ENCODE assay signal across 1 cellular context in the genomic region with DNA sequence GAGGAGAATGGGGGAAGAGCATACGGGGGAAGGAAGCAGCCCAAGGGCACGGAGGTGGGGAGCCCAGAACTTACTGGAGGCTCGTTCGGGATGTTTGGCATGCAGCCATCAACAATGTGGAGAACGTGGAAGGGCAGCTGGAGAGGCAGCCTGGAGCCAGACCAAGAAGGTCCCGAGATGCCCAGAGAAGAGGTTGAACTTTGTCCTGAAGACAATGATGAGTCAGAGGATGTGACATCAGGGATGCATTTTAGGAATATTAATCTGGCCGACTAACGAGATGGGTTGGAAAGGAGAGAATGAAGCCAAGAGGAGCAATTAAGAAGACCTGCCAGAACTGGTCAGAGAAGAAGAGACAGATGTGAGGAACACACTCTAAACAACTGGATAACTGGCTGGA.
TF ChIP-seq lines count a peak whose summit lies in the region.

No MANE protein-coding gene starts in this region.

TF ChIP-seq in WTC11, 78 proteins besides CTCF, POLR2A, EP300 and RAD21 (continued from another document):
- TF ChIP-seq HMGXB4 (CRISPR knock-in tag; IDR thresholded peaks at IDR 0.05) (no peak), ZNF138 (CRISPR knock-in tag; conservative IDR thresholded peaks at IDR 0.05) (no peak), CBFB (CRISPR knock-in tag; IDR thresholded peaks at IDR 0.05; ENCODE audit: low read depth) (no peak), MYBL2 (CRISPR knock-in tag; IDR thresholded peaks at IDR 0.05) (no peak), IRF2 (CRISPR knock-in tag; IDR thresholded peaks at IDR 0.05; ENCODE audit: borderline replicate concordance, low read depth) (no peak), ZNF232 (CRISPR knock-in tag; IDR thresholded peaks at IDR 0.05) (no peak), ZBTB21 (CRISPR knock-in tag; IDR thresholded peaks at IDR 0.05; ENCODE audit: borderline replicate concordance) (no peak), TEAD1 (CRISPR knock-in tag; IDR thresholded peaks at IDR 0.05) (no peak)
- TF ChIP-seq, protein P1, sequence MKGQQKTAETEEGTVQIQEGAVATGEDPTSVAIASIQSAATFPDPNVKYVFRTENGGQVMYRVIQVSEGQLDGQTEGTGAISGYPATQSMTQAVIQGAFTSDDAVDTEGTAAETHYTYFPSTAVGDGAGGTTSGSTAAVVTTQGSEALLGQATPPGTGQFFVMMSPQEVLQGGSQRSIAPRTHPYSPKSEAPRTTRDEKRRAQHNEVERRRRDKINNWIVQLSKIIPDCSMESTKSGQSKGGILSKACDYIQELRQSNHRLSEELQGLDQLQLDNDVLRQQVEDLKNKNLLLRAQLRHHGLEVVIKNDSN (CRISPR knock-in tag; IDR thresholded peaks at IDR 0.05) = no peak
